Comparison of ENCODE assay signal across 1 cellular context in the genomic region with DNA sequence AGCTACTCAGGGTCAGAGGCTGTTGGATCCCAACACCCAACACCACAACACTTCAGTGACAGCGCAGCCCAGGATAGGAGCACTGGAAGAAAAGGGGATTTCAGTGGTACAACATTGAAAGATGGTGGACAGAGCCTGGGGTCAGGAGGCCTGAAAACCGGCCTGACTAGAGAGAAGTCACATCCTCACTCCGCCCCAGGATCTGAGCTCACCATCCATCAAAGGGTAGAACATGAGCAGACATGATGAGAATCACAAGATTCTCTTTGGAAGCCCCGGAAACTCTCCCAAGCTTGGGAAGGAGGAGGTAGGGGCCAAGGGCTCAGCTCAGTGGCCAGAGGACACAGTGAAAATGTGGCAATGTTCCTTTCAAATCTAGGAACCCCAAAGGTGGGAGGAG.
TF ChIP-seq lines count a peak whose summit lies in the region.

No MANE protein-coding gene starts in this region.

TF ChIP-seq in H1, 55 proteins besides CTCF, POLR2A, EP300 and RAD21:
- TF ChIP-seq, protein P1, sequence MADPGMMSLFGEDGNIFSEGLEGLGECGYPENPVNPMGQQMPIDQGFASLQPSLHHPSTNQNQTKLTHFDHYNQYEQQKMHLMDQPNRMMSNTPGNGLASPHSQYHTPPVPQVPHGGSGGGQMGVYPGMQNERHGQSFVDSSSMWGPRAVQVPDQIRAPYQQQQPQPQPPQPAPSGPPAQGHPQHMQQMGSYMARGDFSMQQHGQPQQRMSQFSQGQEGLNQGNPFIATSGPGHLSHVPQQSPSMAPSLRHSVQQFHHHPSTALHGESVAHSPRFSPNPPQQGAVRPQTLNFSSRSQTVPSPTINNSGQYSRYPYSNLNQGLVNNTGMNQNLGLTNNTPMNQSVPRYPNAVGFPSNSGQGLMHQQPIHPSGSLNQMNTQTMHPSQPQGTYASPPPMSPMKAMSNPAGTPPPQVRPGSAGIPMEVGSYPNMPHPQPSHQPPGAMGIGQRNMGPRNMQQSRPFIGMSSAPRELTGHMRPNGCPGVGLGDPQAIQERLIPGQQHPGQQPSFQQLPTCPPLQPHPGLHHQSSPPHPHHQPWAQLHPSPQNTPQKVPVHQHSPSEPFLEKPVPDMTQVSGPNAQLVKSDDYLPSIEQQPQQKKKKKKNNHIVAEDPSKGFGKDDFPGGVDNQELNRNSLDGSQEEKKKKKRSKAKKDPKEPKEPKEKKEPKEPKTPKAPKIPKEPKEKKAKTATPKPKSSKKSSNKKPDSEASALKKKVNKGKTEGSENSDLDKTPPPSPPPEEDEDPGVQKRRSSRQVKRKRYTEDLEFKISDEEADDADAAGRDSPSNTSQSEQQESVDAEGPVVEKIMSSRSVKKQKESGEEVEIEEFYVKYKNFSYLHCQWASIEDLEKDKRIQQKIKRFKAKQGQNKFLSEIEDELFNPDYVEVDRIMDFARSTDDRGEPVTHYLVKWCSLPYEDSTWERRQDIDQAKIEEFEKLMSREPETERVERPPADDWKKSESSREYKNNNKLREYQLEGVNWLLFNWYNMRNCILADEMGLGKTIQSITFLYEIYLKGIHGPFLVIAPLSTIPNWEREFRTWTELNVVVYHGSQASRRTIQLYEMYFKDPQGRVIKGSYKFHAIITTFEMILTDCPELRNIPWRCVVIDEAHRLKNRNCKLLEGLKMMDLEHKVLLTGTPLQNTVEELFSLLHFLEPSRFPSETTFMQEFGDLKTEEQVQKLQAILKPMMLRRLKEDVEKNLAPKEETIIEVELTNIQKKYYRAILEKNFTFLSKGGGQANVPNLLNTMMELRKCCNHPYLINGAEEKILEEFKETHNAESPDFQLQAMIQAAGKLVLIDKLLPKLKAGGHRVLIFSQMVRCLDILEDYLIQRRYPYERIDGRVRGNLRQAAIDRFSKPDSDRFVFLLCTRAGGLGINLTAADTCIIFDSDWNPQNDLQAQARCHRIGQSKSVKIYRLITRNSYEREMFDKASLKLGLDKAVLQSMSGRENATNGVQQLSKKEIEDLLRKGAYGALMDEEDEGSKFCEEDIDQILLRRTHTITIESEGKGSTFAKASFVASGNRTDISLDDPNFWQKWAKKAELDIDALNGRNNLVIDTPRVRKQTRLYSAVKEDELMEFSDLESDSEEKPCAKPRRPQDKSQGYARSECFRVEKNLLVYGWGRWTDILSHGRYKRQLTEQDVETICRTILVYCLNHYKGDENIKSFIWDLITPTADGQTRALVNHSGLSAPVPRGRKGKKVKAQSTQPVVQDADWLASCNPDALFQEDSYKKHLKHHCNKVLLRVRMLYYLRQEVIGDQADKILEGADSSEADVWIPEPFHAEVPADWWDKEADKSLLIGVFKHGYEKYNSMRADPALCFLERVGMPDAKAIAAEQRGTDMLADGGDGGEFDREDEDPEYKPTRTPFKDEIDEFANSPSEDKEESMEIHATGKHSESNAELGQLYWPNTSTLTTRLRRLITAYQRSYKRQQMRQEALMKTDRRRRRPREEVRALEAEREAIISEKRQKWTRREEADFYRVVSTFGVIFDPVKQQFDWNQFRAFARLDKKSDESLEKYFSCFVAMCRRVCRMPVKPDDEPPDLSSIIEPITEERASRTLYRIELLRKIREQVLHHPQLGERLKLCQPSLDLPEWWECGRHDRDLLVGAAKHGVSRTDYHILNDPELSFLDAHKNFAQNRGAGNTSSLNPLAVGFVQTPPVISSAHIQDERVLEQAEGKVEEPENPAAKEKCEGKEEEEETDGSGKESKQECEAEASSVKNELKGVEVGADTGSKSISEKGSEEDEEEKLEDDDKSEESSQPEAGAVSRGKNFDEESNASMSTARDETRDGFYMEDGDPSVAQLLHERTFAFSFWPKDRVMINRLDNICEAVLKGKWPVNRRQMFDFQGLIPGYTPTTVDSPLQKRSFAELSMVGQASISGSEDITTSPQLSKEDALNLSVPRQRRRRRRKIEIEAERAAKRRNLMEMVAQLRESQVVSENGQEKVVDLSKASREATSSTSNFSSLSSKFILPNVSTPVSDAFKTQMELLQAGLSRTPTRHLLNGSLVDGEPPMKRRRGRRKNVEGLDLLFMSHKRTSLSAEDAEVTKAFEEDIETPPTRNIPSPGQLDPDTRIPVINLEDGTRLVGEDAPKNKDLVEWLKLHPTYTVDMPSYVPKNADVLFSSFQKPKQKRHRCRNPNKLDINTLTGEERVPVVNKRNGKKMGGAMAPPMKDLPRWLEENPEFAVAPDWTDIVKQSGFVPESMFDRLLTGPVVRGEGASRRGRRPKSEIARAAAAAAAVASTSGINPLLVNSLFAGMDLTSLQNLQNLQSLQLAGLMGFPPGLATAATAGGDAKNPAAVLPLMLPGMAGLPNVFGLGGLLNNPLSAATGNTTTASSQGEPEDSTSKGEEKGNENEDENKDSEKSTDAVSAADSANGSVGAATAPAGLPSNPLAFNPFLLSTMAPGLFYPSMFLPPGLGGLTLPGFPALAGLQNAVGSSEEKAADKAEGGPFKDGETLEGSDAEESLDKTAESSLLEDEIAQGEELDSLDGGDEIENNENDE (IDR thresholded peaks at IDR 0.05; ENCODE audit: insufficient replicate concordance, low read length), result no peak
- no peak for TF ChIP-seq YY1 (IDR thresholded peaks at IDR 0.05; ENCODE audit: low read depth, low read length)
